8 cellular contexts compared by ENCODE assay signal in the genomic region with DNA sequence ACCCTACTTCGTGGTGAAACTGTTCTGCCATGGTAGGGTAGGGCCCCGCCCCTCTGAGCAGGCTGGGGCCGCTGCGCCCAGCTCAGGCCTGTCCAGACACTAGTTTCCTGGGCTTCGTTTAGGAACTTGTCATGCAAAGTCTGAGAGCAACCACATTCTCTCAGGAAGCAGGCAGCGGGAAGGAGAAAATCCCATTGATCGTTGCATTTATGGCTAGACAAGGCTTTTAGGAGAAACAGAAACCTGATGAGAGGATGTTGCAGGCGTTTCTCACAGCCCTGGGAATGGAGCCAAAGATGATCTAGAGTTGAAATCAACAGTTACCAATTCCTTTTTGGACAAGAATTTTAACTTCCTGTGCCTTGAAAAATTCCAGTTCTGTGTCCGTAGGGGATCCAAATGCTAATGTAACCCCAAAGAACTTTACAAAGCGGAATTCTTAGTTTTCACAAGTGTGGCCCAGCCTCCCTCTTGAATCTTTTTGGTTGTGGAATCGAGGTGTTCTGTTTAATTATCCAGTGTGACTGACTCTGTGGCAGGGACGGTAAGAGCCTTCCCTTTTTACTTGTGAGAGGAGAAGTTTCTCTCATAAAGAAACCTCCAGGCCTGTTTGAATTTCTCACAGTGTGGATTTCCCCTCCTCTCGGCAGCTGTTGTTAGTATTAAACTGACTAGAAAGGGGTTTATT. TPM values are rescaled to one million over a fixed set of nuclear protein-coding genes. Genes with fewer than 3 reads are reported as not detected.
A peak's percentile ranks its signal among the peaks of the same experiment; 100 is the strongest.
DNase-seq lines count a peak whose midpoint lies in the region; ATAC-seq and TF ChIP-seq lines count a peak whose summit lies in the region.

No MANE protein-coding gene starts in this region.

- H3K36me3 Mint-ChIP-seq in WTC11, result no peaks in the 10 kb centered on the region

- POLR2A ChIA-PET in WTC11 (lab: Charles Lee), result no interaction called here

- peaks cover 22% of the 10 kb centered on the region for H3K4me1 Mint-ChIP-seq in WTC11

- no peaks in the 10 kb centered on the region for H3K27me3 ChIP-seq in tibial artery

- intact Hi-C loops in tibial artery (cut with DNase I; ENCODE audit: low total_unique reads), result no loop called here

- peaks cover 0 to 12% (median 0%) of the 10 kb centered on the region in 4 donors for H3K4me1 ChIP-seq in tibial artery

- peak overlapping the region; percentile 39 to 40 for H3K27ac ChIP-seq in tibial artery

- TF ChIP-seq CTCF in WTC11 (IDR thresholded peaks at IDR 0.05) (no peak), tibial artery (IDR thresholded peaks at IDR 0.05) (no peak)

- DNase-seq in WTC11 (ENCODE audit: low spot score), result peak; percentile 37
- peak; percentile 32 for DNase-seq in iPS-NIHi7 (ENCODE audit: extremely low spot score)
- DNase-seq in tibial artery, result no peak
- no peak for DNase-seq in GM19240 (ENCODE audit: insufficient read length, low spot score)
- no peak for DNase-seq in NCI-H1417 treated with DMSO at 0.1 percent for 48 hours (lab: John Stamatoyannopoulos, UW)
- DNase-seq in GOT3 (lab: John Stamatoyannopoulos, UW), result no peak

- CTCF ChIA-PET in WTC11 (lab: Charles Lee), result interaction anchor here (1.0 to 1.3 kb wide), 2 partner anchors 16 to 75 kb away, joined by 3 to 4 read pairs; no protein-coding TSS in a partner anchor

- H3K27me3 Mint-ChIP-seq in WTC11 (ENCODE audit: low read depth), result peaks cover 12% of the 10 kb centered on the region

- H3K4me3 ChIP-seq in tibial artery, result peak overlapping the region in 1 of 2 donors; percentile 23

- no peak overlapping the region for H3K4me3 Mint-ChIP-seq in WTC11

- peak overlapping the region; percentile 61; the same call in 1 of the 2 replicates for H3K27ac Mint-ChIP-seq in WTC11

- H3K9me3 Mint-ChIP-seq in WTC11, result no peaks in the 10 kb centered on the region

- peak; percentile 61 for ATAC-seq in GM18873 (IDR thresholded peaks at IDR 0.05; ENCODE audit: low FRiP score, unreplicated experiment)
- peak; percentile 81 for ATAC-seq in HG02870 (IDR thresholded peaks at IDR 0.05; ENCODE audit: unreplicated experiment)
- peak; percentile 90 for ATAC-seq in WTC11

- H3K36me3 ChIP-seq in tibial artery, result no peaks in the 10 kb centered on the region

- no peaks in the 10 kb centered on the region for H3K9me3 ChIP-seq in tibial artery

TF ChIP-seq in WTC11, 78 proteins besides CTCF, POLR2A, EP300 and RAD21 (continues in another document):
- TF ChIP-seq, protein P1, sequence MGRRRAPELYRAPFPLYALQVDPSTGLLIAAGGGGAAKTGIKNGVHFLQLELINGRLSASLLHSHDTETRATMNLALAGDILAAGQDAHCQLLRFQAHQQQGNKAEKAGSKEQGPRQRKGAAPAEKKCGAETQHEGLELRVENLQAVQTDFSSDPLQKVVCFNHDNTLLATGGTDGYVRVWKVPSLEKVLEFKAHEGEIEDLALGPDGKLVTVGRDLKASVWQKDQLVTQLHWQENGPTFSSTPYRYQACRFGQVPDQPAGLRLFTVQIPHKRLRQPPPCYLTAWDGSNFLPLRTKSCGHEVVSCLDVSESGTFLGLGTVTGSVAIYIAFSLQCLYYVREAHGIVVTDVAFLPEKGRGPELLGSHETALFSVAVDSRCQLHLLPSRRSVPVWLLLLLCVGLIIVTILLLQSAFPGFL (CRISPR knock-in tag; IDR thresholded peaks at IDR 0.05; ENCODE audit: borderline replicate concordance), result no peak
- TF ChIP-seq, protein P2, sequence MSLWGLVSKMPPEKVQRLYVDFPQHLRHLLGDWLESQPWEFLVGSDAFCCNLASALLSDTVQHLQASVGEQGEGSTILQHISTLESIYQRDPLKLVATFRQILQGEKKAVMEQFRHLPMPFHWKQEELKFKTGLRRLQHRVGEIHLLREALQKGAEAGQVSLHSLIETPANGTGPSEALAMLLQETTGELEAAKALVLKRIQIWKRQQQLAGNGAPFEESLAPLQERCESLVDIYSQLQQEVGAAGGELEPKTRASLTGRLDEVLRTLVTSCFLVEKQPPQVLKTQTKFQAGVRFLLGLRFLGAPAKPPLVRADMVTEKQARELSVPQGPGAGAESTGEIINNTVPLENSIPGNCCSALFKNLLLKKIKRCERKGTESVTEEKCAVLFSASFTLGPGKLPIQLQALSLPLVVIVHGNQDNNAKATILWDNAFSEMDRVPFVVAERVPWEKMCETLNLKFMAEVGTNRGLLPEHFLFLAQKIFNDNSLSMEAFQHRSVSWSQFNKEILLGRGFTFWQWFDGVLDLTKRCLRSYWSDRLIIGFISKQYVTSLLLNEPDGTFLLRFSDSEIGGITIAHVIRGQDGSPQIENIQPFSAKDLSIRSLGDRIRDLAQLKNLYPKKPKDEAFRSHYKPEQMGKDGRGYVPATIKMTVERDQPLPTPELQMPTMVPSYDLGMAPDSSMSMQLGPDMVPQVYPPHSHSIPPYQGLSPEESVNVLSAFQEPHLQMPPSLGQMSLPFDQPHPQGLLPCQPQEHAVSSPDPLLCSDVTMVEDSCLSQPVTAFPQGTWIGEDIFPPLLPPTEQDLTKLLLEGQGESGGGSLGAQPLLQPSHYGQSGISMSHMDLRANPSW (CRISPR knock-in tag; conservative IDR thresholded peaks at IDR 0.05; ENCODE audit: low read depth), result no peak
- TF ChIP-seq, protein P3, sequence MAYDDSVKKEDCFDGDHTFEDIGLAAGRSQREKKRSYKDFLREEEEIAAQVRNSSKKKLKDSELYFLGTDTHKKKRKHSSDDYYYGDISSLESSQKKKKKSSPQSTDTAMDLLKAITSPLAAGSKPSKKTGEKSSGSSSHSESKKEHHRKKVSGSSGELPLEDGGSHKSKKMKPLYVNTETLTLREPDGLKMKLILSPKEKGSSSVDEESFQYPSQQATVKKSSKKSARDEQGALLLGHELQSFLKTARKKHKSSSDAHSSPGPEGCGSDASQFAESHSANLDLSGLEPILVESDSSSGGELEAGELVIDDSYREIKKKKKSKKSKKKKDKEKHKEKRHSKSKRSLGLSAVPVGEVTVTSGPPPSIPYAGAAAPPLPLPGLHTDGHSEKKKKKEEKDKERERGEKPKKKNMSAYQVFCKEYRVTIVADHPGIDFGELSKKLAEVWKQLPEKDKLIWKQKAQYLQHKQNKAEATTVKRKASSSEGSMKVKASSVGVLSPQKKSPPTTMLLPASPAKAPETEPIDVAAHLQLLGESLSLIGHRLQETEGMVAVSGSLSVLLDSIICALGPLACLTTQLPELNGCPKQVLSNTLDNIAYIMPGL (CRISPR knock-in tag; IDR thresholded peaks at IDR 0.05), result no peak
- TF ChIP-seq MYBL2 (CRISPR knock-in tag; IDR thresholded peaks at IDR 0.05), result no peak
- TF ChIP-seq TEAD1 (CRISPR knock-in tag; IDR thresholded peaks at IDR 0.05), result no peak
- no peak for TF ChIP-seq ZNF425 (CRISPR knock-in tag; conservative IDR thresholded peaks at IDR 0.05)
- no peak for TF ChIP-seq NFE2L1 (CRISPR knock-in tag; IDR thresholded peaks at IDR 0.05)
- TF ChIP-seq ZSCAN18 (CRISPR knock-in tag; IDR thresholded peaks at IDR 0.05), result no peak

RNA-seq across cellular contexts. Expression of gene CXCL9, which starts 4.5 kb away (rescaled TPM):
- total RNA-seq in WTC11 (2021), result 0.07 TPM in 1 of 3 replicates, not detected in the others

RNA-seq across cellular contexts. Expression of gene CXCL10, which starts 11.5 kb away (rescaled TPM):
- total RNA-seq in WTC11 (2021), result not detected in 3 replicates

RNA-seq across cellular contexts. Expression of gene SDAD1, which starts 21.1 kb away (rescaled TPM):
- total RNA-seq in WTC11 (2021), result 48.1 to 56.6 TPM (median 54.8 TPM) in 3 replicates

RNA-seq across cellular contexts. Expression of gene CXCL11, which starts 24.0 kb away (rescaled TPM):
- total RNA-seq in WTC11 (2021), result 0.20 TPM in 1 of 3 replicates, not detected in the others

Comparison
In these comparisons a context has a peak if more than half of its experiments do, and no peak if none do; other contexts are left out.
1. DNase-seq: peak in WTC11 (single experiment) and iPS-NIHi7 (single experiment); none in tibial artery (0 of 2), GM19240 (single experiment), NCI-H1417 treated with DMSO at 0.1 percent for 48 hours (single experiment) and GOT3 (single experiment).
2. Peak in every context shown above with its lines, with median percentiles within 50 percentile points of each other: ATAC-seq.